ENCODE assay signal across 1 cellular context in genomic region chr7:65981965-65982792, GRCh38.
TF ChIP-seq lines count a peak whose summit lies in the region.

Gene GUSB (minus strand): TSS chr7:65982213. CDS start chr7:65982183, 30 bp downstream.

TF ChIP-seq in HepG2, 621 proteins besides CTCF, POLR2A, EP300 and RAD21 (continued from another document and continues in another):
- TF ChIP-seq DMTF1 (CRISPR knock-in tag; IDR thresholded peaks at IDR 0.05) (0 out of 2 replicates have a peak, but pooled peaks have one; percentile 39), THAP9 (CRISPR knock-in tag; IDR thresholded peaks at IDR 0.05; ENCODE audit: borderline replicate concordance) (peak; percentile 90; the same call in 1 of the 2 replicates), ZNF550 (CRISPR knock-in tag; IDR thresholded peaks at IDR 0.05; ENCODE audit: borderline replicate concordance) (0 out of 2 replicates have a peak, but pooled peaks have one; percentile 70), ZNF510 (CRISPR knock-in tag; IDR thresholded peaks at IDR 0.05; ENCODE audit: low read depth) (peak; percentile 75; the same call in 1 of the 2 replicates), ZNF136 (CRISPR knock-in tag; IDR thresholded peaks at IDR 0.05; ENCODE audit: low read depth) (peak; percentile 62; the same call in 1 of the 2 replicates), ZNF20 (CRISPR knock-in tag; IDR thresholded peaks at IDR 0.05) (no peak), TFAP4 (IDR thresholded peaks at IDR 0.05; ENCODE audit: borderline replicate concordance, low read depth) (0 out of 2 replicates have a peak, but pooled peaks have one; percentile 17), ZNF784 (CRISPR knock-in tag; IDR thresholded peaks at IDR 0.05; ENCODE audit: borderline replicate concordance) (peak; percentile 75; the same call in 1 of the 2 replicates), LBX2 (CRISPR knock-in tag; IDR thresholded peaks at IDR 0.05; ENCODE audit: borderline replicate concordance) (no peak), HMGA1 (CRISPR knock-in tag; conservative IDR thresholded peaks at IDR 0.05) (no peak), MZF1 (CRISPR knock-in tag; IDR thresholded peaks at IDR 0.05; ENCODE audit: borderline replicate concordance) (no peak), RFX5 (IDR thresholded peaks at IDR 0.05; ENCODE audit: low read depth, low read length) (no peak), ZNF83 (CRISPR knock-in tag; IDR thresholded peaks at IDR 0.05; ENCODE audit: borderline replicate concordance) (peak; percentile 90), ZNF75D (CRISPR knock-in tag; IDR thresholded peaks at IDR 0.05; ENCODE audit: borderline replicate concordance) (no peak), IKZF5 (CRISPR knock-in tag; IDR thresholded peaks at IDR 0.05) (peak; percentile 91), POGZ (CRISPR knock-in tag; IDR thresholded peaks at IDR 0.05) (peak; percentile 89), SSRP1 (CRISPR knock-in tag; IDR thresholded peaks at IDR 0.05) (0 out of 2 replicates have a peak, but pooled peaks have one; percentile 60), ZNF703 (CRISPR knock-in tag; IDR thresholded peaks at IDR 0.05; ENCODE audit: borderline replicate concordance) (peak; percentile 88; the same call in 1 of the 2 replicates), THAP7 (CRISPR knock-in tag; IDR thresholded peaks at IDR 0.05) (0 out of 2 replicates have a peak, but pooled peaks have one; percentile 76), ZNF589 (CRISPR knock-in tag; conservative IDR thresholded peaks at IDR 0.05) (peak; percentile 75), ZNF775 (CRISPR knock-in tag; IDR thresholded peaks at IDR 0.05; ENCODE audit: borderline replicate concordance) (no peak), ZNF615 (CRISPR knock-in tag; IDR thresholded peaks at IDR 0.05; ENCODE audit: borderline replicate concordance) (peak; percentile 98; the same call in 1 of the 2 replicates), THAP11 (CRISPR knock-in tag; IDR thresholded peaks at IDR 0.05) (peak; percentile 94), ZNF275 (CRISPR knock-in tag; IDR thresholded peaks at IDR 0.05; ENCODE audit: borderline replicate concordance) (peak; percentile 96), ZNF337 (CRISPR knock-in tag; IDR thresholded peaks at IDR 0.05; ENCODE audit: borderline replicate concordance, low read depth) (0 out of 2 replicates have a peak, but pooled peaks have one; percentile 26), ZNF460 (CRISPR knock-in tag; IDR thresholded peaks at IDR 0.05; ENCODE audit: borderline replicate concordance) (peak; percentile 69; the same call in 1 of the 2 replicates), POLR2G (IDR thresholded peaks at IDR 0.05; ENCODE audit: low read depth, low read length) (peak; percentile 78), KLF11 (CRISPR knock-in tag; IDR thresholded peaks at IDR 0.05) (peak; percentile 75; the same call in 1 of the 2 replicates), ZNF30 (CRISPR knock-in tag; IDR thresholded peaks at IDR 0.05) (peak; percentile 94; the same call in 1 of the 2 replicates), KIAA2018 (CRISPR knock-in tag; IDR thresholded peaks at IDR 0.05; ENCODE audit: borderline replicate concordance) (no peak; the same call in 1 of the 2 replicates), ZNF18 (CRISPR knock-in tag; IDR thresholded peaks at IDR 0.05; ENCODE audit: insufficient replicate concordance) (no peak), NCOA1 (CRISPR knock-in tag; IDR thresholded peaks at IDR 0.05) (peak; percentile 94), TARDBP (CRISPR knock-in tag; IDR thresholded peaks at IDR 0.05) (peak; percentile 98), ZNF891 (CRISPR knock-in tag; IDR thresholded peaks at IDR 0.05) (peak; percentile 86), NPAS2 (CRISPR knock-in tag; IDR thresholded peaks at IDR 0.05; ENCODE audit: borderline replicate concordance) (peak; percentile 56; the same call in 1 of the 2 replicates), SIX4 (CRISPR knock-in tag; IDR thresholded peaks at IDR 0.05) (peak; percentile 69; the same call in 1 of the 2 replicates), ZNF234 (CRISPR knock-in tag; conservative IDR thresholded peaks at IDR 0.05) (peak; percentile 92; the same call in 1 of the 2 replicates), NFIB (CRISPR knock-in tag; IDR thresholded peaks at IDR 0.05; ENCODE audit: borderline replicate concordance) (no peak)
